ENCODE assay signal across 27 cellular contexts in genomic region chr6:168508903-168509302, GRCh38.
"Had no signal": no experiment of that assay in that cellular context is flagged by ENCODE, and none has a peak within 500 bp of the region (broad histone marks: within the 10 kb centered on the region; RNA-seq: fewer than 3 reads in every experiment).

No MANE protein-coding gene starts in this region.

- H3K36me3 Mint-ChIP-seq: stimulated activated effector memory CD8-positive, alpha-beta T cell treated with anti-CD3 and anti-CD28 coated beads, Interleukin-12 subunit alpha, Interleukin-12 subunit beta, amount 100 ng/mL, for 72 hours; stimulated activated memory B cell treated with anti-CD40 and anti-IgM and Interleukin-4, amounts not matched to agents 10 μg/mL and 1 μg/mL and 100 μg/mL, for 72 hours; stimulated activated naive B cell treated with anti-CD40 and anti-IgM and Interleukin-4, amounts not matched to agents 10 μg/mL and 1 μg/mL and 100 μg/mL, for 72 hours; type B pancreatic cell had no signal

- H3K27me3 ChIP-seq: stomach, suprapubic skin, testis, thyroid gland, tibial artery, tibial nerve, transverse colon, upper lobe of left lung, upper lobe of right lung, uterus, vagina had no signal

- H3K9me3 ChIP-seq: stomach, suprapubic skin, testis, thoracic aorta, thyroid gland, tibial artery, tibial nerve, transverse colon, upper lobe of left lung, upper lobe of right lung, uterus, vagina had no signal

- H3K27ac Mint-ChIP-seq: stimulated activated effector memory CD8-positive, alpha-beta T cell treated with anti-CD3 and anti-CD28 coated beads, Interleukin-12 subunit alpha, Interleukin-12 subunit beta, amount 100 ng/mL, for 72 hours; stimulated activated memory B cell treated with anti-CD40 and anti-IgM and Interleukin-4, amounts not matched to agents 10 μg/mL and 1 μg/mL and 100 μg/mL, for 72 hours; stimulated activated naive B cell treated with anti-CD40 and anti-IgM and Interleukin-4, amounts not matched to agents 10 μg/mL and 1 μg/mL and 100 μg/mL, for 72 hours; stimulated activated naive CD8-positive, alpha-beta T cell treated with anti-CD3 and anti-CD28 coated beads, Interleukin-15, Interleukin-2, amounts not matched to agents 100 ng/mL and 50 ng/mL, for 24 hours; type B pancreatic cell had no signal

- H3K4me3 Mint-ChIP-seq: stimulated activated effector memory CD8-positive, alpha-beta T cell treated with anti-CD3 and anti-CD28 coated beads, Interleukin-12 subunit alpha, Interleukin-12 subunit beta, amount 100 ng/mL, for 72 hours; stimulated activated memory B cell treated with anti-CD40 and anti-IgM and Interleukin-4, amounts not matched to agents 10 μg/mL and 1 μg/mL and 100 μg/mL, for 72 hours; stimulated activated naive B cell treated with anti-CD40 and anti-IgM and Interleukin-4, amounts not matched to agents 10 μg/mL and 1 μg/mL and 100 μg/mL, for 72 hours; stimulated activated naive CD8-positive, alpha-beta T cell treated with anti-CD3 and anti-CD28 coated beads, Interleukin-15, amount 100 ng/mL, for 72 hours; stimulated activated naive CD8-positive, alpha-beta T cell treated with anti-CD3 and anti-CD28 coated beads, Interleukin-15, Interleukin-2, amounts not matched to agents 100 ng/mL and 50 ng/mL, for 24 hours; type B pancreatic cell had no signal

- H3K27ac ChIP-seq: stomach, suprapubic skin, testis, thoracic aorta, thyroid gland, tibial artery, tibial nerve, transverse colon, upper lobe of left lung, upper lobe of right lung, uterus, vagina had no signal

- H3K27me3 Mint-ChIP-seq: stimulated activated memory B cell treated with anti-CD40 and anti-IgM and Interleukin-4, amounts not matched to agents 10 μg/mL and 1 μg/mL and 100 μg/mL, for 72 hours; stimulated activated naive B cell treated with anti-CD40 and anti-IgM and Interleukin-4, amounts not matched to agents 10 μg/mL and 1 μg/mL and 100 μg/mL, for 72 hours; stimulated activated naive CD8-positive, alpha-beta T cell treated with anti-CD3 and anti-CD28 coated beads, Interleukin-15, Interleukin-2, amounts not matched to agents 100 ng/mL and 50 ng/mL, for 24 hours had no signal

- H3K4me1 Mint-ChIP-seq: stimulated activated effector memory CD8-positive, alpha-beta T cell treated with anti-CD3 and anti-CD28 coated beads, Interleukin-12 subunit alpha, Interleukin-12 subunit beta, amount 100 ng/mL, for 72 hours; stimulated activated memory B cell treated with anti-CD40 and anti-IgM and Interleukin-4, amounts not matched to agents 10 μg/mL and 1 μg/mL and 100 μg/mL, for 72 hours; stimulated activated naive B cell treated with anti-CD40 and anti-IgM and Interleukin-4, amounts not matched to agents 10 μg/mL and 1 μg/mL and 100 μg/mL, for 72 hours; stimulated activated naive CD8-positive, alpha-beta T cell treated with anti-CD3 and anti-CD28 coated beads, Interleukin-15, amount 100 ng/mL, for 72 hours had no signal

- H3K36me3 ChIP-seq: suprapubic skin, thyroid gland, tibial nerve, transverse colon, upper lobe of left lung, upper lobe of right lung, uterus, vagina had no signal

- H3K4me3 ChIP-seq: stomach, suprapubic skin, testis, thoracic aorta, thyroid gland, tibial artery, tibial nerve, transverse colon, upper lobe of left lung, upper lobe of right lung, uterus, vagina had no signal

- DNase-seq: stimulated activated CD4-positive, alpha-beta T cell treated with anti-CD3 and anti-CD28 coated beads, Interleukin-2, amount 100 ng/mL, for 48 hours; stimulated activated CD4-positive, alpha-beta T cell treated with anti-CD3 and anti-CD28 coated beads, Interleukin-4, amount 100 ng/mL, for 1 hour; stimulated activated CD4-positive, alpha-beta T cell treated with anti-CD3 and anti-CD28 coated beads, Interleukin-4, amount 100 ng/mL, for 24 hours; stimulated activated CD4-positive, alpha-beta T cell treated with anti-CD3 and anti-CD28 coated beads, Interleukin-4, amount 100 ng/mL, for 4 hours; stimulated activated CD8-positive, alpha-beta memory T cell treated with anti-CD3 and anti-CD28 coated beads, Interleukin-4, amount 100 ng/mL, for 48 hours; stimulated activated naive B cell treated with anti-CD40 and anti-IgM and Interleukin-4, amounts not matched to agents 10 μg/mL and 1 μg/mL and 100 μg/mL, for 72 hours; stimulated activated naive CD4-positive, alpha-beta T cell; stimulated activated naive CD4-positive, alpha-beta T cell treated with Interleukin-2 at 50 U/mL for 16 hours; stimulated activated naive CD8-positive, alpha-beta T cell treated with anti-CD3 and anti-CD28 coated beads, Interleukin-15, amount 100 ng/mL, for 72 hours; stimulated activated naive CD8-positive, alpha-beta T cell treated with anti-CD3 and anti-CD28 coated beads, Interleukin-15, Interleukin-2, amounts not matched to agents 100 U/mL and 50 U/mL, for 24 hours; stomach; substantia nigra; testis; thyroid gland; tibial artery; transverse colon; upper lobe of left lung; upper lobe of right lung; uterus had no signal

- H3K4me1 ChIP-seq: stomach, suprapubic skin, transverse colon, upper lobe of left lung, upper lobe of right lung, uterus, vagina had no signal

- H3K9me3 Mint-ChIP-seq: stimulated activated effector memory CD8-positive, alpha-beta T cell treated with anti-CD3 and anti-CD28 coated beads, Interleukin-12 subunit alpha, Interleukin-12 subunit beta, amount 100 ng/mL, for 72 hours; stimulated activated memory B cell treated with anti-CD40 and anti-IgM and Interleukin-4, amounts not matched to agents 10 μg/mL and 1 μg/mL and 100 μg/mL, for 72 hours; stimulated activated naive B cell treated with anti-CD40 and anti-IgM and Interleukin-4, amounts not matched to agents 10 μg/mL and 1 μg/mL and 100 μg/mL, for 72 hours; stimulated activated naive CD8-positive, alpha-beta T cell treated with anti-CD3 and anti-CD28 coated beads, Interleukin-15, amount 100 ng/mL, for 72 hours; stimulated activated naive CD8-positive, alpha-beta T cell treated with anti-CD3 and anti-CD28 coated beads, Interleukin-15, Interleukin-2, amounts not matched to agents 100 ng/mL and 50 ng/mL, for 24 hours; type B pancreatic cell had no signal
